ENCODE assay signal across 9 cellular contexts in genomic region chr5:142063376-142063775, GRCh38. TPM values are rescaled to one million over a fixed set of nuclear protein-coding genes. Genes with fewer than 3 reads are reported as not detected.
DNase-seq lines count a peak whose midpoint lies in the region; ATAC-seq and TF ChIP-seq lines count a peak whose summit lies in the region.
"Had no signal": no experiment of that assay in that cellular context is flagged by ENCODE, and none has a peak within 500 bp of the region (broad histone marks: within the 10 kb centered on the region; RNA-seq: fewer than 3 reads in every experiment).

No MANE protein-coding gene starts in this region.

- H3K27ac ChIP-seq in left ventricle myocardium inferior (replicated peaks), result peak overlapping the region; percentile 67
- peak overlapping the region in 3 of 4 donors; percentile 30 to 64 (median 36) for H3K27ac ChIP-seq in body of pancreas
- H3K27ac ChIP-seq in mesodermal cell (ENCODE audit: low read depth, low read length, severe bottlenecking), result peak overlapping the region; percentile 93
- peak overlapping the region; percentile 46 to 60 for H3K27ac ChIP-seq in testis

- H3K4me3 ChIP-seq in left ventricle myocardium inferior, result peak overlapping the region; percentile 54
- H3K4me3 ChIP-seq in body of pancreas, result no peak overlapping the region
- H3K4me3 ChIP-seq in mesodermal cell (ENCODE audit: extremely low read depth, insufficient read depth, low read length, poor library complexity, severe bottlenecking), result no peak overlapping the region
- no peak overlapping the region for H3K4me3 ChIP-seq in testis

- no peaks in the 10 kb centered on the region for H3K9me3 ChIP-seq in left ventricle myocardium inferior (replicated peaks)
- no peaks in the 10 kb centered on the region for H3K9me3 ChIP-seq in body of pancreas
- H3K9me3 ChIP-seq in mesodermal cell (ENCODE audit: control insufficient read depth, low read length), result no peaks in the 10 kb centered on the region
- H3K9me3 ChIP-seq in testis, result no peaks in the 10 kb centered on the region

- H3K27me3 ChIP-seq in left ventricle myocardium inferior (ENCODE audit: low read depth) (no peaks in the 10 kb centered on the region), body of pancreas (no peaks in the 10 kb centered on the region), testis (no peaks in the 10 kb centered on the region)

- WGBS in body of pancreas, 2 donors, result 54 to 59% methylated on average over 4 of the region's 4 CpGs
- 80 to 83% methylated on average over 1 to 3 of the region's 4 CpGs for WGBS in mesodermal cell (ENCODE audit: insufficient coverage in 2 of 2), 2 experiments
- 74 to 82% methylated on average over 4 of the region's 4 CpGs for WGBS in testis, 2 donors

- H3K4me1 ChIP-seq in left ventricle myocardium inferior, result peaks cover 29% of the 10 kb centered on the region
- H3K4me1 ChIP-seq in body of pancreas, result peaks cover 20% of the 10 kb centered on the region
- peaks cover 11% of the 10 kb centered on the region for H3K4me1 ChIP-seq in mesodermal cell (ENCODE audit: control insufficient read depth, insufficient read depth, low read length, poor library complexity, severe bottlenecking)
- peaks cover 19% of the 10 kb centered on the region for H3K4me1 ChIP-seq in testis

- H3K36me3 ChIP-seq in left ventricle myocardium inferior (no peaks in the 10 kb centered on the region), body of pancreas (replicated peaks in 1 of 2; ENCODE audit: insufficient read depth in 1 of 2, low read depth in 2 of 2) (no peaks in the 10 kb centered on the region), mesodermal cell (ENCODE audit: control insufficient read depth, insufficient read depth, low read length) (no peaks in the 10 kb centered on the region), testis (ENCODE audit: low read depth, missing control alignments) (no peaks in the 10 kb centered on the region)

- intact Hi-C loops in left ventricle myocardium inferior (cut with micrococcal nuclease) (no loop called here), left cardiac atrium (cut with DNase I) (no loop called here), body of pancreas (cut with DNase I) (no loop called here), testis (cut with DNase I; ENCODE audit: low total_unique reads) (no loop called here)

- TF ChIP-seq CTCF in left ventricle myocardium inferior (IDR thresholded peaks at IDR 0.05; ENCODE audit: borderline replicate concordance) (no peak), body of pancreas (IDR thresholded peaks at IDR 0.05) (no peak), testis (IDR thresholded peaks at IDR 0.05) (no peak)

- DNase-seq in left ventricle myocardium inferior (no peak), left cardiac atrium (no peak), body of pancreas (no peak), testis (no peak), AG08396 (ENCODE audit: low spot score) (no peak)
- DNase-seq in activated CD4-positive, CD25-positive, alpha-beta regulatory T cell treated with anti-CD3 and anti-CD28 coated beads, Interleukin-2, amount 50 U/mL, for 72 hours, result no peak
- DNase-seq: cortex of kidney had no signal

- TF ChIP-seq POLR2A in body of pancreas (IDR thresholded peaks at IDR 0.05) (no peak), testis (IDR thresholded peaks at IDR 0.05) (no peak)

- ATAC-seq in left cardiac atrium, result no peak
- ATAC-seq in body of pancreas, result no peak
- no peak for ATAC-seq in GM19023 (IDR thresholded peaks at IDR 0.05; ENCODE audit: unreplicated experiment)

RNA-seq across cellular contexts. Expression of gene NDFIP1, which starts 45.2 kb away (rescaled TPM):
- total RNA-seq in left ventricle myocardium inferior, result 62.1 TPM
- 10 to 100 TPM; 54.9 to 63.6 TPM for total RNA-seq in left cardiac atrium
- total RNA-seq in body of pancreas, result 10 to 100 TPM; 39.7 to 58.3 TPM
- polyA plus RNA-seq in mesodermal cell (2013, experiment 1 of 2), result 46.7 TPM
- polyA plus RNA-seq in mesodermal cell (2013, experiment 2 of 2), result 49.4 TPM
- 100 to 1,000 TPM; 292 to 319 TPM for total RNA-seq in testis
- polyA plus RNA-seq in testis (ENCODE audit: insufficient read depth, low read depth, low replicate concordance), result 88.7 TPM

RNA-seq across cellular contexts. Expression of gene GNPDA1, which starts 50.5 kb away (rescaled TPM):
- 24.3 TPM for total RNA-seq in left ventricle myocardium inferior
- total RNA-seq in left cardiac atrium, result 10 to 100 TPM; 17.3 to 25.7 TPM
- total RNA-seq in body of pancreas, result 10 to 100 TPM; 11.4 to 42.2 TPM
- 65.8 TPM for polyA plus RNA-seq in mesodermal cell (2013, experiment 1 of 2)
- 58.3 TPM for polyA plus RNA-seq in mesodermal cell (2013, experiment 2 of 2)
- 10 to 100 TPM; 32.9 to 49.4 TPM for total RNA-seq in testis
- 53.4 TPM for polyA plus RNA-seq in testis (ENCODE audit: insufficient read depth, low read depth, low replicate concordance)

Comparison
In these comparisons a context has a peak if more than half of its experiments do, and no peak if none do; other contexts are left out.
1. H3K27ac ChIP-seq: peak in every context shown above with its lines; median percentile 93 in mesodermal cell; 67 in left ventricle myocardium inferior; 53 in testis; 36 in body of pancreas.